Comparison of ENCODE assay signal across 16 cellular contexts in the genomic region with DNA sequence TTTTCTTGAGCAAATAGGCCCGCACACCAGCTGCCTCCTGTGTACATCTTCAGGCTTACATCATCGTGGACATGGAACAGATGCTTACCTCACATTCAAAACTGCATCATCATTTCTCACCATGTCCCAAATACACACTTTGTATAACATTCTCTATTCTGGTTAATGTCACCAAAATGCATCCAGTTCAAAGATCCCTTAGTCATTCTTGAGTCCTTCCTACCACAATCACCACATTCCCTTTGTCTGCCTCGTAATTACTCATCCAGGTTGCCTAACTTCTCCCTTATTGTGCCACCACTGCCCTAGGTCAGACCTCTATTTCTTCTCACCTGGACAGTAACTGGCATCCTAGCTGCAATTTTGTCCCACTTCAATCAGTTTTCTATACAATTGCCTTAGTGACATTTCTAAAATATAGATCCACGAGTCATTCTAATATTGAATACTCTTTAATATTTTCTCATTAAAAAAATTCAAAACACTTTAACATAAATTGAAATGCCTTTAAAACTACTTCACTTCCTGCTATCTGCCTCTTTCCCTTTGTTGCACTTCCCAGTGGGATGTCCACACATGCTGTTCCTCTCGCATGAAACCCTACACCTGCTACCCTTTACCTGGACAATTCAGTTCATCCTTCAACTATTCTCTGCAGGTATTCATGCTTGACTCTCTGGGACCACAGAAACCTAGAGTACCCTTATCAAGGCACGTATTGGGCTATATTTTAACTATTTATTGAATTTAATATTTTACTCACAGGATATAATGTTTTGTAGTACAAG.
A peak's percentile ranks its signal among the peaks of the same experiment; 100 is the strongest.
DNase-seq lines count a peak whose midpoint lies in the region; ATAC-seq, FAIRE-seq and TF ChIP-seq lines count a peak whose summit lies in the region.
"Had no signal": no experiment of that assay in that cellular context is flagged by ENCODE, and none has a peak within 500 bp of the region (broad histone marks: within the 10 kb centered on the region; RNA-seq: fewer than 3 reads in every experiment).

No MANE protein-coding gene starts in this region.

- H3K4me3 ChIP-seq in ACC112 (ENCODE audit: low read depth, low read length), result no peak overlapping the region
- no peak overlapping the region for H3K4me3 ChIP-seq in MG63
- no peak overlapping the region for H3K4me3 ChIP-seq in OCI-LY7 (ENCODE audit: low read depth, low read length, poor library complexity, severe bottlenecking)

- H3K9me3 ChIP-seq in MG63 (no peaks in the 10 kb centered on the region), OCI-LY7 (ENCODE audit: low read length) (no peaks in the 10 kb centered on the region)

- no TSS peak for BruUV-seq in OCI-LY7 (replicated peaks; lab: Mats Ljungman, UMichigan)

- peak overlapping the region; percentile 27; the same call in 1 of the 2 replicates for H3K27ac ChIP-seq in ACC112 (ENCODE audit: low read depth, low read length)
- no peak overlapping the region for H3K27ac ChIP-seq in OCI-LY7 (ENCODE audit: low read depth, low read length, poor library complexity, severe bottlenecking)

- TF ChIP-seq CTCF in OCI-LY7 (conservative IDR thresholded peaks at IDR 0.05; ENCODE audit: low read length), result no peak

- CTCF ChIA-PET in OCI-LY7 (lab: Charles Lee; ENCODE audit: unreplicated experiment), result no interaction called here

- FAIRE-seq in RCC 7860 (lab: Jason Lieb, UNC), result no peak

- no peak overlapping the region for H3K4me2 ChIP-seq in OCI-LY7 (ENCODE audit: low read length)

- POLR2A ChIA-PET in OCI-LY7 (lab: Charles Lee), result no interaction called here

- H2AFZ ChIP-seq in ACC112 (ENCODE audit: low read length, unreplicated experiment) (no peak overlapping the region), OCI-LY7 (ENCODE audit: low read length) (no peak overlapping the region)

- DNase-seq in HCEC 1CT, result peak; percentile 40
- peak; percentile 36 for DNase-seq in RCC 7860 (ENCODE audit: low spot score)
- DNase-seq in MG63, result no peak
- no peak for DNase-seq in activated CD4-positive, alpha-beta T cell treated with anti-CD3 and anti-CD28 coated beads for 4 hours
- DNase-seq in OCI-LY7 (ENCODE audit: low spot score), result no peak
- DNase-seq in hepatic stellate cell (ENCODE audit: low spot score), result no peak
- DNase-seq: activated CD8-positive, alpha-beta T cell treated with anti-CD3 and anti-CD28 coated beads for 36 hours; AML-193; caudate nucleus; islet precursor cell; NCI-H2081 treated with DMSO at 0.1 percent for 48 hours; stimulated activated CD4-positive, alpha-beta T cell treated with anti-CD3 and anti-CD28 coated beads, Interleukin-4, amount 100 ng/mL, for 24 hours; stimulated activated naive CD4-positive, alpha-beta T cell treated with Interleukin-2 at 50 U/mL for 16 hours; T-helper 9 cell had no signal

- intact Hi-C loops in OCI-LY7 (cut with micrococcal nuclease; ENCODE audit: unreplicated experiment), result no loop called here

- ATAC-seq in esophagus mucosa, result peak; percentile 83
- ATAC-seq: activated CD8-positive, alpha-beta T cell treated with anti-CD3 and anti-CD28 coated beads for 36 hours had no signal

- no peaks in the 10 kb centered on the region for H3K9me2 ChIP-seq in OCI-LY7 (ENCODE audit: insufficient read depth, low read length)

- no peaks in the 10 kb centered on the region for H4K20me1 ChIP-seq in OCI-LY7 (ENCODE audit: insufficient read depth, low read length)

- H3K79me2 ChIP-seq in ACC112 (ENCODE audit: control insufficient read depth, insufficient read depth, low read length, unreplicated experiment), result no peaks in the 10 kb centered on the region
- H3K79me2 ChIP-seq in OCI-LY7 (ENCODE audit: insufficient read depth, low read depth, low read length), result no peaks in the 10 kb centered on the region

- H3K4me1 ChIP-seq in ACC112 (ENCODE audit: control insufficient read depth, insufficient read depth, low read length, unreplicated experiment), result peaks cover 3% of the 10 kb centered on the region
- no peaks in the 10 kb centered on the region for H3K4me1 ChIP-seq in OCI-LY7 (ENCODE audit: insufficient read depth, low read length, poor library complexity, severe bottlenecking)

- H3K36me3 ChIP-seq in ACC112 (ENCODE audit: insufficient read depth, low read length), result no peaks in the 10 kb centered on the region
- H3K36me3 ChIP-seq in MG63, result no peaks in the 10 kb centered on the region
- H3K36me3 ChIP-seq in OCI-LY7 (ENCODE audit: insufficient read depth, low read length), result no peaks in the 10 kb centered on the region

- H3K27me3 ChIP-seq in ACC112 (ENCODE audit: insufficient read depth, low read length) (no peaks in the 10 kb centered on the region), MG63 (no peaks in the 10 kb centered on the region)

Comparison
In these comparisons a context has a peak if more than half of its experiments do, and no peak if none do; other contexts are left out.
1. DNase-seq: peak in HCEC 1CT (single experiment) and RCC 7860 (single experiment); none in MG63 (single experiment), activated CD4-positive, alpha-beta T cell treated with anti-CD3 and anti-CD28 coated beads for 4 hours (0 of 2), OCI-LY7 (single experiment) and hepatic stellate cell (single experiment).